40 cellular contexts compared by ENCODE assay signal in the genomic region with DNA sequence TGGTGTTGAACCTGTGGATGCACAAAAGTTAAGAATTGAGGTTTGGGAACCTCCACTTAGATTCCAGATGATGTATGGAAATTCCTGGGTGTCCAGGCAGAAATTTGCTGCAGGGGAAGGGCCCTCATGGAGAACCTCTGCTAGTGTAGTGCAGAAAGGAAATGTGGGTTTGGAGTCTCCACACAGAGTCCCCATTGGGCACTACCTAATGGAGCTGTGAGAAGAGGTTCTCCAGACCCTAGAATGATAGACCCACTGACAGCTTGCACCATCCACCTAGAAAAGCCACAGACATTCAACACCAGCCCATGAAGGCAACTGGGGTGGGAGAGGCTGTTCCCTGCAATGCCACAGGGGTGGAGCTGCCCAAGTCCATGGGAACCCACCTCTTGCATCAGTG.
"Had no signal": no experiment of that assay in that cellular context is flagged by ENCODE, and none has a peak within 500 bp of the region (broad histone marks: within the 10 kb centered on the region; RNA-seq: fewer than 3 reads in every experiment).

No MANE protein-coding gene starts in this region.

- ATAC-seq: activated naive CD4-positive, alpha-beta T cell treated with anti-CD3 and anti-CD28 coated beads, Interleukin-2, amount 50 U/mL, for 72 hours; activated naive CD8-positive, alpha-beta T cell treated with anti-CD3 and anti-CD28 coated beads, Interleukin-2, amount 50 U/mL, for 24 hours; activated T-cell treated with anti-CD3 and anti-CD28 coated beads, Interleukin-2, amount 50 U/mL, for 4 hours; activated T-cell treated with anti-CD3 and anti-CD28 coated beads, Interleukin-2, amount 50 U/mL, for 72 hours; activated T-helper 17 cell treated with anti-CD3 and anti-CD28 coated beads, Interleukin-2, amount 50 U/mL, for 72 hours; body of pancreas had no signal

- H3K4me3 Mint-ChIP-seq: activated naive CD4-positive, alpha-beta T cell treated with anti-CD3 and anti-CD28 coated beads for 36 hours; activated naive CD4-positive, alpha-beta T cell treated with anti-CD3 and anti-CD28 coated beads, Interleukin-2, amount 10 ng/mL, durations not matched to agents 7 days and 5 days; activated naive CD4-positive, alpha-beta T cell treated with anti-CD3 and anti-CD28 coated beads, Interleukin-2, amount 50 U/mL, for 24 hours; activated naive CD8-positive, alpha-beta T cell; activated naive CD8-positive, alpha-beta T cell treated with anti-CD3 and anti-CD28 coated beads for 36 hours; activated naive CD8-positive, alpha-beta T cell treated with anti-CD3 and anti-CD28 coated beads, Interleukin-2, amount 10 ng/mL, durations not matched to agents 7 days and 5 days; activated naive CD8-positive, alpha-beta T cell treated with anti-CD3 and anti-CD28 coated beads, Interleukin-2, amount 50 U/mL, for 24 hours; activated T-cell treated with anti-CD3 and anti-CD28 coated beads, Interleukin-2, amount 50 U/mL, for 24 hours; activated T-cell treated with anti-CD3 and anti-CD28 coated beads, Interleukin-2, amount 50 U/mL, for 4 hours; activated T-cell treated with anti-CD3 and anti-CD28 coated beads, Interleukin-2, amount 50 U/mL, for 72 hours; activated T-helper 1 cell treated with anti-CD3 and anti-CD28 coated beads, Interleukin-12 subunit alpha, Interleukin-12 subunit beta, Interleukin-2, Interleukin-4 antibody, amounts not matched to agents 30 ng/mL and 10 ng/mL and 1 ng/mL, durations not matched to agents 14 hours and 24 hours and 36 hours; activated T-helper 17 cell treated with anti-CD3 and anti-CD28 coated beads, Interleukin-2, amount 50 U/mL, for 72 hours; brain; central memory CD8-positive, alpha-beta T cell had no signal

- H3K4me1 ChIP-seq: adrenal gland, ascending aorta, body of pancreas, breast epithelium had no signal

- H3K27ac ChIP-seq: adrenal gland, ascending aorta, body of pancreas, brain microvascular endothelial cell, breast epithelium, cardiac muscle cell had no signal

- H3K36me3 ChIP-seq: adrenal gland, ascending aorta, brain microvascular endothelial cell, breast epithelium, cardiac muscle cell had no signal

- H3K36me3 Mint-ChIP-seq: activated naive CD4-positive, alpha-beta T cell treated with anti-CD3 and anti-CD28 coated beads, Interleukin-2, amount 10 ng/mL, durations not matched to agents 7 days and 5 days; activated naive CD4-positive, alpha-beta T cell treated with anti-CD3 and anti-CD28 coated beads, Interleukin-2, amount 50 U/mL, for 24 hours; activated naive CD8-positive, alpha-beta T cell; activated naive CD8-positive, alpha-beta T cell treated with anti-CD3 and anti-CD28 coated beads for 36 hours; activated naive CD8-positive, alpha-beta T cell treated with anti-CD3 and anti-CD28 coated beads, Interleukin-2, amount 10 ng/mL, durations not matched to agents 7 days and 5 days; brain had no signal

- H3K4me3 ChIP-seq: adrenal gland, ascending aorta, body of pancreas, breast epithelium, cardiac muscle cell had no signal

- DNase-seq: activated effector memory CD4-positive, alpha-beta T cell treated with anti-CD3 and anti-CD28 coated beads, Interleukin-2, amount 50 U/mL, for 16 hours; activated effector memory CD4-positive, alpha-beta T cell treated with Interleukin-2 at 50 U/mL for 16 hours; activated gamma-delta T cell; activated gamma-delta T cell treated with Interleukin-2 at 50 U/mL for 16 hours; activated naive CD4-positive, alpha-beta T cell; activated naive CD4-positive, alpha-beta T cell treated with anti-CD3 and anti-CD28 coated beads for 36 hours; activated naive CD4-positive, alpha-beta T cell treated with anti-CD3 and anti-CD28 coated beads, Interleukin-2, amount 10 ng/mL, durations not matched to agents 7 days and 5 days; activated naive CD4-positive, alpha-beta T cell treated with anti-CD3 and anti-CD28 coated beads, Interleukin-2, amount 50 U/mL, for 16 hours; activated naive CD4-positive, alpha-beta T cell treated with Interleukin-2 at 50 U/mL for 16 hours; activated naive CD8-positive, alpha-beta T cell treated with anti-CD3 and anti-CD28 coated beads for 36 hours; activated naive CD8-positive, alpha-beta T cell treated with anti-CD3 and anti-CD28 coated beads, Interleukin-2, amount 10 ng/mL, durations not matched to agents 7 days and 5 days; activated naive CD8-positive, alpha-beta T cell treated with anti-CD3 and anti-CD28 coated beads, Interleukin-2, amount 50 U/mL, for 24 hours; activated T-cell treated with anti-CD3 and anti-CD28 coated beads for 4 hours; activated T-cell treated with anti-CD3 and anti-CD28 coated beads, Interleukin-2, amount 50 U/mL, for 1 hour; activated T-cell treated with anti-CD3 and anti-CD28 coated beads, Interleukin-2, amount 50 U/mL, for 24 hours; activated T-cell treated with anti-CD3 and anti-CD28 coated beads, Interleukin-2, amount 50 U/mL, for 4 hours; activated T-cell treated with anti-CD3 and anti-CD28 coated beads, Interleukin-2, amount 50 U/mL, for 48 hours; activated T-cell treated with anti-CD3 and anti-CD28 coated beads, Interleukin-2, amount 50 U/mL, for 72 hours; adrenal gland; amniotic stem cell; amygdala; anterior cingulate cortex; aorta; body of pancreas; brain microvascular endothelial cell; caudate nucleus; central memory CD4-positive, alpha-beta T cell; cerebellar nuclear complex had no signal

- H3K9me3 ChIP-seq: adrenal gland, ascending aorta, body of pancreas, breast epithelium had no signal

- H3K27me3 ChIP-seq: adrenal gland, ascending aorta, body of pancreas, brain microvascular endothelial cell, breast epithelium, cardiac muscle cell had no signal

- FAIRE-seq: astrocyte had no signal

- H3K27ac Mint-ChIP-seq: activated naive CD4-positive, alpha-beta T cell treated with anti-CD3 and anti-CD28 coated beads for 36 hours; activated naive CD4-positive, alpha-beta T cell treated with anti-CD3 and anti-CD28 coated beads, Interleukin-2, amount 10 ng/mL, durations not matched to agents 7 days and 5 days; activated naive CD4-positive, alpha-beta T cell treated with anti-CD3 and anti-CD28 coated beads, Interleukin-2, amount 50 U/mL, for 24 hours; activated naive CD4-positive, alpha-beta T cell treated with anti-CD3 and anti-CD28 coated beads, Interleukin-2, amount 50 U/mL, for 72 hours; activated naive CD8-positive, alpha-beta T cell; activated naive CD8-positive, alpha-beta T cell treated with anti-CD3 and anti-CD28 coated beads for 36 hours; activated naive CD8-positive, alpha-beta T cell treated with anti-CD3 and anti-CD28 coated beads, Interleukin-2, amount 10 ng/mL, durations not matched to agents 7 days and 5 days; activated naive CD8-positive, alpha-beta T cell treated with anti-CD3 and anti-CD28 coated beads, Interleukin-2, amount 50 U/mL, for 24 hours; activated T-cell treated with anti-CD3 and anti-CD28 coated beads, Interleukin-2, amount 50 U/mL, for 24 hours; activated T-cell treated with anti-CD3 and anti-CD28 coated beads, Interleukin-2, amount 50 U/mL, for 72 hours; activated T-helper 1 cell treated with anti-CD3 and anti-CD28 coated beads, Interleukin-12 subunit alpha, Interleukin-12 subunit beta, Interleukin-2, Interleukin-4 antibody, amounts not matched to agents 30 ng/mL and 10 ng/mL and 1 ng/mL, durations not matched to agents 14 hours and 24 hours and 36 hours; activated T-helper 17 cell treated with anti-CD3 and anti-CD28 coated beads, Interleukin-2, amount 50 U/mL, for 72 hours; activated T-helper 2 cell treated with anti-CD3 and anti-CD28 coated beads, Interferon-gamma antibody, Interleukin-2, Interleukin-4, amounts not matched to agents 10 μg/mL and 5 μg/mL and 100 μg/mL, durations not matched to agents 14 hours and 24 hours and 36 hours; brain had no signal

- H3K4me1 Mint-ChIP-seq: activated naive CD4-positive, alpha-beta T cell treated with anti-CD3 and anti-CD28 coated beads, Interleukin-2, amount 10 ng/mL, durations not matched to agents 7 days and 5 days; activated naive CD4-positive, alpha-beta T cell treated with anti-CD3 and anti-CD28 coated beads, Interleukin-2, amount 50 U/mL, for 24 hours; activated naive CD8-positive, alpha-beta T cell treated with anti-CD3 and anti-CD28 coated beads for 36 hours; activated naive CD8-positive, alpha-beta T cell treated with anti-CD3 and anti-CD28 coated beads, Interleukin-2, amount 10 ng/mL, durations not matched to agents 7 days and 5 days; activated naive CD8-positive, alpha-beta T cell treated with anti-CD3 and anti-CD28 coated beads, Interleukin-2, amount 50 U/mL, for 24 hours; activated T-helper 17 cell treated with anti-CD3 and anti-CD28 coated beads, Interleukin-2, amount 50 U/mL, for 72 hours; brain; central memory CD8-positive, alpha-beta T cell had no signal

- H3K27me3 Mint-ChIP-seq: activated naive CD4-positive, alpha-beta T cell treated with anti-CD3 and anti-CD28 coated beads, Interleukin-2, amount 10 ng/mL, durations not matched to agents 7 days and 5 days; activated naive CD4-positive, alpha-beta T cell treated with anti-CD3 and anti-CD28 coated beads, Interleukin-2, amount 50 U/mL, for 24 hours; activated naive CD8-positive, alpha-beta T cell; activated naive CD8-positive, alpha-beta T cell treated with anti-CD3 and anti-CD28 coated beads for 36 hours; activated naive CD8-positive, alpha-beta T cell treated with anti-CD3 and anti-CD28 coated beads, Interleukin-2, amount 10 ng/mL, durations not matched to agents 7 days and 5 days; activated naive CD8-positive, alpha-beta T cell treated with anti-CD3 and anti-CD28 coated beads, Interleukin-2, amount 50 U/mL, for 24 hours; activated T-cell treated with anti-CD3 and anti-CD28 coated beads, Interleukin-2, amount 50 U/mL, for 24 hours; activated T-helper 17 cell treated with anti-CD3 and anti-CD28 coated beads, Interleukin-2, amount 50 U/mL, for 72 hours; brain; central memory CD8-positive, alpha-beta T cell had no signal

- H3K9me3 Mint-ChIP-seq: activated naive CD4-positive, alpha-beta T cell treated with anti-CD3 and anti-CD28 coated beads, Interleukin-2, amount 50 U/mL, for 24 hours; activated T-helper 1 cell treated with anti-CD3 and anti-CD28 coated beads, Interleukin-12 subunit alpha, Interleukin-12 subunit beta, Interleukin-2, Interleukin-4 antibody, amounts not matched to agents 30 ng/mL and 10 ng/mL and 1 ng/mL, durations not matched to agents 14 hours and 24 hours and 36 hours had no signal
